ENCODE assay signal across 9 cellular contexts in genomic region chr15:58440181-58440910, GRCh38.
DNase-seq lines count a peak whose midpoint lies in the region; ATAC-seq lines count a peak whose summit lies in the region.
"Had no signal": no experiment of that assay in that cellular context is flagged by ENCODE, and none has a peak within 500 bp of the region (broad histone marks: within the 10 kb centered on the region; RNA-seq: fewer than 3 reads in every experiment).

No MANE protein-coding gene starts in this region.

- H3K27me3 ChIP-seq in subcutaneous abdominal adipose tissue (ENCODE audit: control insufficient read depth in 5 of 5, insufficient read depth in 4 of 5, low read length in 5 of 5): no peaks in the 10 kb centered on the region

- ATAC-seq in HG03280 (IDR thresholded peaks at IDR 0.05; ENCODE audit: unreplicated experiment) (no peak), GM19328 (IDR thresholded peaks at IDR 0.05; ENCODE audit: unreplicated experiment) (no peak)

- peaks cover 4 to 45% (median 37%) of the 10 kb centered on the region in 5 donors for H3K4me1 ChIP-seq in subcutaneous abdominal adipose tissue (ENCODE audit: control insufficient read depth in 5 of 5, insufficient read depth in 5 of 5, low read length in 5 of 5)

- H3K27ac ChIP-seq in KOPT-K1 (ENCODE audit: low read depth, low read length, poor library complexity, severe bottlenecking): peak overlapping the region; percentile 9
- peak overlapping the region; percentile 82 for H3K27ac ChIP-seq in subcutaneous abdominal adipose tissue (ENCODE audit: low read depth, low read length)

- peak overlapping the region in 1 of 5 donors; percentile 4 for H3K9ac ChIP-seq in subcutaneous abdominal adipose tissue (ENCODE audit: low read length in 5 of 5)

- DNase-seq in astrocyte of the hippocampus (ENCODE audit: low read depth, low spot score): peak; percentile 65
- peak; percentile 39 for DNase-seq in iris pigment epithelial cell (ENCODE audit: low read depth)
- DNase-seq in NCI-H2029 (lab: John Stamatoyannopoulos, UW): no peak
- DNase-seq: activated CD4-positive, alpha-beta T cell treated with anti-CD3 and anti-CD28 coated beads for 48 hours; Karpas-422 had no signal

- no peak overlapping the region for H3K4me3 ChIP-seq in subcutaneous abdominal adipose tissue (ENCODE audit: low read depth in 1 of 5, low read length in 5 of 5)

- H3K9me3 ChIP-seq in KOPT-K1 (ENCODE audit: insufficient read depth, low read length, poor library complexity, severe bottlenecking) (no peaks in the 10 kb centered on the region), subcutaneous abdominal adipose tissue (ENCODE audit: control insufficient read depth in 5 of 5, low read length in 5 of 5) (no peaks in the 10 kb centered on the region)

- H3K36me3 ChIP-seq in KOPT-K1 (ENCODE audit: insufficient read depth, low read length) (no peaks in the 10 kb centered on the region), subcutaneous abdominal adipose tissue (ENCODE audit: control insufficient read depth in 5 of 5, insufficient read depth in 5 of 5, low read length in 5 of 5) (no peaks in the 10 kb centered on the region)
